Comparison of ENCODE assay signal across 1 cellular context in the genomic region with DNA sequence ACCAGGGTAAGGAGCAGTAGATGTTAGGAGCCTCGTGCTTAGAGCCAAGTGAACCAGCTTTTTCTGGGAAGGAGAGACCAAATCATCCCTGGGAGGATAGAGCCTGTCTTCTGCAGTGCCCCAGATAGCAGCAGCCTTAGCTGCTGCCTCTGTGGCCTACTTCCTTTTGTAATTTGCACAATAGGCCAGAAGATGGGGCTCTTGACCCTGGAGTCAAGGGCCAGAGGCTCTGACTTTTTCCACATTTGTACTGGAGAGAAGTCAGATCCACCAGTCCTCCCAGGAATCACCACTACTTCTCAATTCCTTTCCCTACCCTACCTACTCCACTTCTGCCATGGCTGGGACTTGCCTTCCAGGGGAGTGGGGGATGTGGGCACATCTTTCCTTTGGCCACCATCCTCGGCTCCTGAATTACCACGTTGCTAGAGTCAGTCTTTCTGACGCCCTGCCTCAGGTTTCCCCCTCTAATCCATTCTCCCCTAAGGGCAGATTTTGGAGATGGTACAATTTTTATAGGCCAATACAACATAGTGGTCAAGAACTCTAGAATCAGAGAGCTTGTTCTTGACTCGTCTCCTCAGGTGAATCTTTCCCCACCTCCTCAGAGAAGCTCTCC.
TF ChIP-seq lines count a peak whose summit lies in the region.

No MANE protein-coding gene starts in this region.

TF ChIP-seq in HepG2, 621 proteins besides CTCF, POLR2A, EP300 and RAD21:
- TF ChIP-seq SUZ12 (IDR thresholded peaks at IDR 0.05; ENCODE audit: low read depth, low read length) (no peak), ZNF446 (CRISPR knock-in tag; IDR thresholded peaks at IDR 0.05) (no peak), STAG1 (CRISPR knock-in tag; IDR thresholded peaks at IDR 0.05) (peak; percentile 83), SMC3 (IDR thresholded peaks at IDR 0.05; ENCODE audit: low read length) (peak; percentile 85), ZNF891 (CRISPR knock-in tag; IDR thresholded peaks at IDR 0.05) (no peak), ZNF543 (CRISPR knock-in tag; IDR thresholded peaks at IDR 0.05) (no peak), ZFP36 (IDR thresholded peaks at IDR 0.05; ENCODE audit: borderline replicate concordance, low read depth, low read length, partially characterized antibody) (no peak), NFATC3 (CRISPR knock-in tag; IDR thresholded peaks at IDR 0.05) (no peak), REXO4 (CRISPR knock-in tag; IDR thresholded peaks at IDR 0.05; ENCODE audit: borderline replicate concordance) (no peak), GATAD2A (CRISPR knock-in tag; IDR thresholded peaks at IDR 0.05) (no peak), CENPT (CRISPR knock-in tag; IDR thresholded peaks at IDR 0.05; ENCODE audit: low read depth) (no peak), ATF7 (IDR thresholded peaks at IDR 0.05) (no peak), ATF7 (CRISPR knock-in tag; IDR thresholded peaks at IDR 0.05) (no peak)
- TF ChIP-seq, protein P1, sequence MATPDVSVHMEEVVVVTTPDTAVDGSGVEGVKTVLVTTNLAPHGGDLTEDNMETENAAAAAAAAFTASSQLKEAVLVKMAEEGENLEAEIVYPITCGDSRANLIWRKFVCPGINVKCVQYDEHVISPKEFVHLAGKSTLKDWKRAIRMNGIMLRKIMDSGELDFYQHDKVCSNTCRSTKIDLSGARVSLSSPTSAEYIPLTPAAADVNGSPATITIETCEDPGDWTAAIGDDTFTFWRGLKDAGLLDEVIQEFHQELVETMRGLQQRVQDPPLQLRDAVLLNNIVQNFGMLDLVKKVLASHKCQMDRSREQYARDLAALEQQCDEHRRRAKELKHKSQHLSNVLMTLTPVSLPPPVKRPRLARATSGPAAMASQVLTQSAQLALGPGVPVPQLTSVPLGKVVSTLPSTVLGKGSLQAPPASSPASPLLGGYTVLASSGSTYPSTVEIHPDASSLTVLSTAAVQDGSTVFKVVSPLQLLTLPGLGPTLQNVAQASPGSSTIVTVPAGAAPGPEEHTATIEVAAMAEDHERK (CRISPR knock-in tag; IDR thresholded peaks at IDR 0.05; ENCODE audit: low read depth): no peak
- TF ChIP-seq, protein P2, sequence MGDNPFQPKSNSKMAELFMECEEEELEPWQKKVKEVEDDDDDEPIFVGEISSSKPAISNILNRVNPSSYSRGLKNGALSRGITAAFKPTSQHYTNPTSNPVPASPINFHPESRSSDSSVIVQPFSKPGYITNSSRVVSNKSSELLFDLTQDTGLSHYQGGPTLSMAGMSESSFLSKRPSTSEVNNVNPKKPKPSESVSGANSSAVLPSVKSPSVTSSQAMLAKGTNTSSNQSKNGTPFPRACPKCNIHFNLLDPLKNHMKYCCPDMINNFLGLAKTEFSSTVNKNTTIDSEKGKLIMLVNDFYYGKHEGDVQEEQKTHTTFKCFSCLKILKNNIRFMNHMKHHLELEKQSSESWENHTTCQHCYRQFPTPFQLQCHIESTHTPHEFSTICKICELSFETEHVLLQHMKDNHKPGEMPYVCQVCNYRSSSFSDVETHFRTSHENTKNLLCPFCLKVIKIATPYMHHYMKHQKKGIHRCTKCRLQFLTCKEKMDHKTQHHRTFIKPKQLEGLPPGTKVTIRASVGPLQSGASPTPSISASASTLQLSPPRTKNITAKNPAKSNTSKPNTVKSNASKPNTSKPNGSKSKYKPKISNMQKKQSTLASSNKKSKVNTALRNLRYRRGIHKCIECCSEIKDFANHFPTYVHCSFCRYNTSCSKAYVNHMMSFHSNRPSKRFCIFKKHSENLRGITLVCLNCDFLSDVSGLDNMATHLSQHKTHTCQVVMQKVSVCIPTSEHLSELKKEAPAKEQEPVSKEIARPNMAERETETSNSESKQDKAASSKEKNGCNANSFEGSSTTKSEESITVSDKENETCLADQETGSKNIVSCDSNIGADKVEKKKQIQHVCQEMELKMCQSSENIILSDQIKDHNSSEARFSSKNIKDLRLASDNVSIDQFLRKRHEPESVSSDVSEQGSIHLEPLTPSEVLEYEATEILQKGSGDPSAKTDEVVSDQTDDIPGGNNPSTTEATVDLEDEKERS (CRISPR knock-in tag; IDR thresholded peaks at IDR 0.05): no peak
- TF ChIP-seq, protein P3, sequence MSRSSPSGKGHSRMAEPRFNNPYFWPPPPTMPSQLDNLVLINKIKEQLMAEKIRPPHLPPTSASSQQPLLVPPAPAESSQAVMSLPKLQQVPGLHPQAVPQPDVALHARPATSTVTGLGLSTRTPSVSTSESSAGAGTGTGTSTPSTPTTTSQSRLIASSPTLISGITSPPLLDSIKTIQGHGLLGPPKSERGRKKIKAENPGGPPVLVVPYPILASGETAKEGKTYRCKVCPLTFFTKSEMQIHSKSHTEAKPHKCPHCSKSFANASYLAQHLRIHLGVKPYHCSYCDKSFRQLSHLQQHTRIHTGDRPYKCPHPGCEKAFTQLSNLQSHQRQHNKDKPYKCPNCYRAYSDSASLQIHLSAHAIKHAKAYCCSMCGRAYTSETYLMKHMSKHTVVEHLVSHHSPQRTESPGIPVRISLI (CRISPR knock-in tag; IDR thresholded peaks at IDR 0.05; ENCODE audit: borderline replicate concordance): no peak
- TF ChIP-seq, protein P4, sequence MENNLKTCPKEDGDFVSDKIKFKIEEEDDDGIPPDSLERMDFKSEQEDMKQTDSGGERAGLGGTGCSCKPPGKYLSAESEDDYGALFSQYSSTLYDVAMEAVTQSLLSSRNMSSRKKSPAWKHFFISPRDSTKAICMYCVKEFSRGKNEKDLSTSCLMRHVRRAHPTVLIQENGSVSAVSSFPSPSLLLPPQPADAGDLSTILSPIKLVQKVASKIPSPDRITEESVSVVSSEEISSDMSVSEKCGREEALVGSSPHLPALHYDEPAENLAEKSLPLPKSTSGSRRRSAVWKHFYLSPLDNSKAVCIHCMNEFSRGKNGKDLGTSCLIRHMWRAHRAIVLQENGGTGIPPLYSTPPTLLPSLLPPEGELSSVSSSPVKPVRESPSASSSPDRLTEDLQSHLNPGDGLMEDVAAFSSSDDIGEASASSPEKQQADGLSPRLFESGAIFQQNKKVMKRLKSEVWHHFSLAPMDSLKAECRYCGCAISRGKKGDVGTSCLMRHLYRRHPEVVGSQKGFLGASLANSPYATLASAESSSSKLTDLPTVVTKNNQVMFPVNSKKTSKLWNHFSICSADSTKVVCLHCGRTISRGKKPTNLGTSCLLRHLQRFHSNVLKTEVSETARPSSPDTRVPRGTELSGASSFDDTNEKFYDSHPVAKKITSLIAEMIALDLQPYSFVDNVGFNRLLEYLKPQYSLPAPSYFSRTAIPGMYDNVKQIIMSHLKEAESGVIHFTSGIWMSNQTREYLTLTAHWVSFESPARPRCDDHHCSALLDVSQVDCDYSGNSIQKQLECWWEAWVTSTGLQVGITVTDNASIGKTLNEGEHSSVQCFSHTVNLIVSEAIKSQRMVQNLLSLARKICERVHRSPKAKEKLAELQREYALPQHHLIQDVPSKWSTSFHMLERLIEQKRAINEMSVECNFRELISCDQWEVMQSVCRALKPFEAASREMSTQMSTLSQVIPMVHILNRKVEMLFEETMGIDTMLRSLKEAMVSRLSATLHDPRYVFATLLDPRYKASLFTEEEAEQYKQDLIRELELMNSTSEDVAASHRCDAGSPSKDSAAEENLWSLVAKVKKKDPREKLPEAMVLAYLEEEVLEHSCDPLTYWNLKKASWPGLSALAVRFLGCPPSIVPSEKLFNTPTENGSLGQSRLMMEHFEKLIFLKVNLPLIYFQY (CRISPR knock-in tag; IDR thresholded peaks at IDR 0.05; ENCODE audit: borderline replicate concordance): no peak
